Comparison of ENCODE assay signal across 8 cellular contexts in genomic region chr6:28207244-28208179, GRCh38. TPM values are rescaled to one million over a fixed set of nuclear protein-coding genes. Genes with fewer than 3 reads are reported as not detected.
DNase-seq lines count a peak whose midpoint lies in the region; ATAC-seq and TF ChIP-seq lines count a peak whose summit lies in the region.

No MANE protein-coding gene starts in this region.

- 2 to 5% methylated on average over 39 to 47 of the region's 47 CpGs for WGBS in testis, 2 donors

- peaks cover 74% of the 10 kb centered on the region for H3K27me3 Mint-ChIP-seq in activated T-helper 1 cell treated with anti-CD3 and anti-CD28 coated beads, Interleukin-12 subunit alpha, Interleukin-12 subunit beta, Interleukin-2, Interleukin-4 antibody, amounts not matched to agents 30 ng/mL and 10 ng/mL and 1 ng/mL, durations not matched to agents 14 hours and 24 hours and 36 hours (ENCODE audit: insufficient read depth)

- no peak for ATAC-seq in HG03045 (IDR thresholded peaks at IDR 0.05; ENCODE audit: unreplicated experiment)

- H3K9me3 ChIP-seq in testis = no peaks in the 10 kb centered on the region

- peaks cover 30% of the 10 kb centered on the region for H3K4me1 Mint-ChIP-seq in activated T-helper 1 cell treated with anti-CD3 and anti-CD28 coated beads, Interleukin-12 subunit alpha, Interleukin-12 subunit beta, Interleukin-2, Interleukin-4 antibody, amounts not matched to agents 30 ng/mL and 10 ng/mL and 1 ng/mL, durations not matched to agents 14 hours and 24 hours and 36 hours (ENCODE audit: low read depth)

- H3K27me3 ChIP-seq in testis = no peaks in the 10 kb centered on the region

- no peaks in the 10 kb centered on the region for H3K4me1 ChIP-seq in testis

- DNase-seq in AG10803 (ENCODE audit: low read depth) (peak; percentile 8), HEK293T (ENCODE audit: extremely low spot score) (peak; percentile 66), iris pigment epithelial cell (ENCODE audit: low read depth) (peak; percentile 43), testis (no peak), C1 segment of cervical spinal cord (lab: John Stamatoyannopoulos, UW) (no peak), GF-D8 (lab: John Stamatoyannopoulos, UW) (no peak)
- DNase-seq in activated T-helper 1 cell treated with anti-CD3 and anti-CD28 coated beads, Interleukin-12 subunit alpha, Interleukin-12 subunit beta, Interleukin-2, Interleukin-4 antibody, amounts not matched to agents 30 ng/mL and 10 ng/mL and 1 ng/mL, durations not matched to agents 14 hours and 24 hours and 36 hours (ENCODE audit: low spot score) = no peak

- CTCF ChIA-PET in HEK293T (lab: Yijun Ruan, JAX) = no interaction called here

- peaks cover 14% of the 10 kb centered on the region for H3K9me3 Mint-ChIP-seq in activated T-helper 1 cell treated with anti-CD3 and anti-CD28 coated beads, Interleukin-12 subunit alpha, Interleukin-12 subunit beta, Interleukin-2, Interleukin-4 antibody, amounts not matched to agents 30 ng/mL and 10 ng/mL and 1 ng/mL, durations not matched to agents 14 hours and 24 hours and 36 hours

- TF ChIP-seq CTCF in AG10803 (conservative IDR thresholded peaks at IDR 0.05; ENCODE audit: low read length) = no peak
- no peak for TF ChIP-seq CTCF in testis (IDR thresholded peaks at IDR 0.05)

- H3K27ac Mint-ChIP-seq in activated T-helper 1 cell treated with anti-CD3 and anti-CD28 coated beads, Interleukin-12 subunit alpha, Interleukin-12 subunit beta, Interleukin-2, Interleukin-4 antibody, amounts not matched to agents 30 ng/mL and 10 ng/mL and 1 ng/mL, durations not matched to agents 14 hours and 24 hours and 36 hours = no peak overlapping the region

- no peak for TF ChIP-seq POLR2A in testis (IDR thresholded peaks at IDR 0.05)

- peak overlapping the region; percentile 55 for H3K4me3 ChIP-seq in AG10803 (ENCODE audit: low read length)
- H3K4me3 ChIP-seq in testis = peak overlapping the region; percentile 17 to 38

- peak overlapping the region; percentile 86 for H3K4me3 Mint-ChIP-seq in activated T-helper 1 cell treated with anti-CD3 and anti-CD28 coated beads, Interleukin-12 subunit alpha, Interleukin-12 subunit beta, Interleukin-2, Interleukin-4 antibody, amounts not matched to agents 30 ng/mL and 10 ng/mL and 1 ng/mL, durations not matched to agents 14 hours and 24 hours and 36 hours

- H3K36me3 Mint-ChIP-seq in activated T-helper 1 cell treated with anti-CD3 and anti-CD28 coated beads, Interleukin-12 subunit alpha, Interleukin-12 subunit beta, Interleukin-2, Interleukin-4 antibody, amounts not matched to agents 30 ng/mL and 10 ng/mL and 1 ng/mL, durations not matched to agents 14 hours and 24 hours and 36 hours (ENCODE audit: low read depth) = peaks cover 2% of the 10 kb centered on the region

- intact Hi-C loops in activated T-helper 1 cell treated with anti-CD3 and anti-CD28 coated beads, Interleukin-12 subunit alpha, Interleukin-12 subunit beta, Interleukin-2, Interleukin-4 antibody, amounts not matched to agents 30 ng/mL and 10 ng/mL and 1 ng/mL, durations not matched to agents 14 hours and 24 hours and 36 hours (cut with micrococcal nuclease) = loop anchor here (5.0 to 10.0 kb wide), 2 partner anchors 380 to 533 kb away; a partner anchor contains a TSS
- intact Hi-C loops in testis (cut with DNase I; ENCODE audit: low total_unique reads) = no loop called here

- H3K36me3 ChIP-seq in testis (ENCODE audit: low read depth, missing control alignments) = no peaks in the 10 kb centered on the region

- POLR2A ChIA-PET in HEK293T (lab: Yijun Ruan, JAX) = interaction anchor here (1.1 to 2.2 kb wide), 6 partner anchors 10 to 70 kb away, joined by 4 to 12 read pairs (median 6); partner anchors contain the start of genes ZKSCAN8 and ZSCAN26

- H3K27ac ChIP-seq in testis = no peak overlapping the region

TF ChIP-seq in HEK293T, 16 proteins besides CTCF, POLR2A, EP300 and RAD21:
- TF ChIP-seq FOXM1 (IDR thresholded peaks at IDR 0.05; ENCODE audit: borderline replicate concordance) (0 out of 2 replicates have a peak, but pooled peaks have one; percentile 46), L3MBTL2 (conservative IDR thresholded peaks at IDR 0.05) (peak; percentile 85), ELF4 (IDR thresholded peaks at IDR 0.05) (no peak)

RNA-seq across cellular contexts. Expression of gene ZSCAN9, which starts 17.6 kb away (rescaled TPM):
- total RNA-seq in activated T-helper 1 cell treated with anti-CD3 and anti-CD28 coated beads, Interleukin-12 subunit alpha, Interleukin-12 subunit beta, Interleukin-2, Interleukin-4 antibody, amounts not matched to agents 30 ng/mL and 10 ng/mL and 1 ng/mL, durations not matched to agents 14 hours and 24 hours and 36 hours = 6.1 and 8.1 TPM in 2 replicates
- total RNA-seq in testis = 10 to 100 TPM; 36.5 to 38.2 TPM
- polyA plus RNA-seq in testis (ENCODE audit: insufficient read depth, low read depth, low replicate concordance) = 39.6 TPM

RNA-seq across cellular contexts. Expression of gene ZKSCAN4, which starts 44.6 kb away (rescaled TPM):
- total RNA-seq in activated T-helper 1 cell treated with anti-CD3 and anti-CD28 coated beads, Interleukin-12 subunit alpha, Interleukin-12 subunit beta, Interleukin-2, Interleukin-4 antibody, amounts not matched to agents 30 ng/mL and 10 ng/mL and 1 ng/mL, durations not matched to agents 14 hours and 24 hours and 36 hours = 4.8 and 6.0 TPM in 2 replicates
- 1 to 10 TPM; 7.2 to 8.8 TPM for total RNA-seq in testis
- polyA plus RNA-seq in testis (ENCODE audit: insufficient read depth, low read depth, low replicate concordance) = 23.2 TPM

RNA-seq across cellular contexts. Expression of gene NKAPL, which starts 51.6 kb away (rescaled TPM):
- total RNA-seq in activated T-helper 1 cell treated with anti-CD3 and anti-CD28 coated beads, Interleukin-12 subunit alpha, Interleukin-12 subunit beta, Interleukin-2, Interleukin-4 antibody, amounts not matched to agents 30 ng/mL and 10 ng/mL and 1 ng/mL, durations not matched to agents 14 hours and 24 hours and 36 hours = 0.16 TPM in 1 of 2 replicates, not detected in the other
- 10 to 100 TPM; 19.1 to 30.1 TPM for total RNA-seq in testis
- 27.2 TPM for polyA plus RNA-seq in testis (ENCODE audit: insufficient read depth, low read depth, low replicate concordance)

RNA-seq across cellular contexts. Expression of gene ZSCAN26, which starts 59.4 kb away (rescaled TPM):
- total RNA-seq in activated T-helper 1 cell treated with anti-CD3 and anti-CD28 coated beads, Interleukin-12 subunit alpha, Interleukin-12 subunit beta, Interleukin-2, Interleukin-4 antibody, amounts not matched to agents 30 ng/mL and 10 ng/mL and 1 ng/mL, durations not matched to agents 14 hours and 24 hours and 36 hours = 5.4 and 6.0 TPM in 2 replicates
- total RNA-seq in testis = 10 to 100 TPM; 16.4 to 26.1 TPM
- 11.4 TPM for polyA plus RNA-seq in testis (ENCODE audit: insufficient read depth, low read depth, low replicate concordance)

Comparison
In these comparisons a context has a peak if more than half of its experiments do, and no peak if none do; other contexts are left out.
1. DNase-seq: peak in AG10803 (single experiment), HEK293T (single experiment) and iris pigment epithelial cell (single experiment); none in activated T-helper 1 cell treated with anti-CD3 and anti-CD28 coated beads, Interleukin-12 subunit alpha, Interleukin-12 subunit beta, Interleukin-2, Interleukin-4 antibody, amounts not matched to agents 30 ng/mL and 10 ng/mL and 1 ng/mL, durations not matched to agents 14 hours and 24 hours and 36 hours (single experiment), testis (single experiment), C1 segment of cervical spinal cord (0 of 14) and GF-D8 (single experiment).
2. RNA of gene NKAPL, which starts 51.6 kb away (total RNA-seq): 19.1 to 30.1 TPM in testis; 0.16 TPM in activated T-helper 1 cell treated with anti-CD3 and anti-CD28 coated beads, Interleukin-12 subunit alpha, Interleukin-12 subunit beta, Interleukin-2, Interleukin-4 antibody, amounts not matched to agents 30 ng/mL and 10 ng/mL and 1 ng/mL, durations not matched to agents 14 hours and 24 hours and 36 hours; every median in the first group is over 10 times any median in the second.